Comparison of ENCODE assay signal across 19 cellular contexts in the genomic region with DNA sequence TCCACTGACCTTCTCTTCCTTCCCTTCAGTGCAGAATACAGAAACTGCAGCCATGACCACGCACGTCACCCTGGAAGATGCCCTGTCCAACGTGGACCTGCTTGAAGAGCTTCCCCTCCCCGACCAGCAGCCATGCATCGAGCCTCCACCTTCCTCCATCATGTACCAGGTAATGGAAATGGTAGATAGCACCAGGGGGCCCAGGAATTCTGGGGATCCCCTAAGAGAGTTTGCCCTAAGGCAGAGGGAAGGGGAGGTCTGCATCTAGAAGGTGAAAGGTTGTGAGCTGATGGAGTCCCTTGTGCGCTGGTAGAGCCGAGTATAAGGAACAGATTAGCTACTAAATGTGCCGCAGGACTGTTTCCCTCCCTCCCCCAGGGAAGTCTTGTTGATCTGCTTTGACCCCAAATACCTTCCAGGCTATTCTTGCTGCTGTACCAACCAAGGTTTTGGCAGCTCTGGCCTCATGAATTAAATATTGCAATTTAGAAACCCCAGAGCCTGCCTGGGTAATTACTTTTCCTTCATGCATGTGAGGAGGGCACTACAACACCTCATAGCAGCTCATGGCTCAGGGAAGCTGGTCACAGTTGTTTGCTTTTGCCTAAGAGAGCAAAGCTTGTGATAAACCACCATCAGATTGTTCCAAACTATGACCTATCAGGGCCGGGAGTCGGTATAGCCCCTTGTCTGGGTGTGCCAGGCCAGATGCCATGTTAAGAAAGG. TPM values are rescaled to one million over a fixed set of nuclear protein-coding genes. Genes with fewer than 3 reads are reported as not detected.
DNase-seq lines count a peak whose midpoint lies in the region; TF ChIP-seq lines count a peak whose summit lies in the region.
"Had no signal": no experiment of that assay in that cellular context is flagged by ENCODE, and none has a peak within 500 bp of the region (broad histone marks: within the 10 kb centered on the region; RNA-seq: fewer than 3 reads in every experiment).

No MANE protein-coding gene starts in this region.

- H3K4me3 ChIP-seq in left ventricle myocardium inferior (peak overlapping the region; percentile 16), neutrophil (ENCODE audit: low read depth in 1 of 2, low read length in 1 of 2) (no peak overlapping the region), foreskin fibroblast (ENCODE audit: low read depth in 1 of 2, low read length in 2 of 2) (no peak overlapping the region)
- H3K4me3 ChIP-seq: K562, vagina had no signal

- H3K36me3 ChIP-seq in left ventricle myocardium inferior: no peaks in the 10 kb centered on the region
- H3K36me3 ChIP-seq in neutrophil: peaks cover 56% of the 10 kb centered on the region
- H3K36me3 ChIP-seq: vagina had no signal

- H3K4me1 Mint-ChIP-seq in activated T-helper 2 cell treated with anti-CD3 and anti-CD28 coated beads, Interferon-gamma antibody, Interleukin-2, Interleukin-4, amounts not matched to agents 10 μg/mL and 5 μg/mL and 100 μg/mL, durations not matched to agents 14 hours and 24 hours and 36 hours (ENCODE audit: low read depth): peaks cover 80% of the 10 kb centered on the region

- peaks cover 67% of the 10 kb centered on the region for H3K4me1 ChIP-seq in left ventricle myocardium inferior
- peaks cover 46 to 48% of the 10 kb centered on the region in 2 experiments for H3K4me1 ChIP-seq in neutrophil (ENCODE audit: control insufficient read depth in 1 of 2, insufficient read depth in 1 of 2, low read depth in 1 of 2, low read length in 1 of 2)
- H3K4me1 ChIP-seq: vagina had no signal

- peaks cover 15% of the 10 kb centered on the region for H3K9me3 Mint-ChIP-seq in activated T-helper 2 cell treated with anti-CD3 and anti-CD28 coated beads, Interferon-gamma antibody, Interleukin-2, Interleukin-4, amounts not matched to agents 10 μg/mL and 5 μg/mL and 100 μg/mL, durations not matched to agents 14 hours and 24 hours and 36 hours

- H3K9me3 ChIP-seq in left ventricle myocardium inferior (replicated peaks) (no peaks in the 10 kb centered on the region), neutrophil (no peaks in the 10 kb centered on the region)
- H3K9me3 ChIP-seq: vagina had no signal

- no peaks in the 10 kb centered on the region for H3K27me3 ChIP-seq in left ventricle myocardium inferior (ENCODE audit: low read depth)
- H3K27me3 ChIP-seq in neutrophil: no peaks in the 10 kb centered on the region
- H3K27me3 ChIP-seq: vagina had no signal

- H3K27ac ChIP-seq in left ventricle myocardium inferior (replicated peaks): peak overlapping the region; percentile 87
- peak overlapping the region; percentile 96 for H3K27ac ChIP-seq in neutrophil
- H3K27ac ChIP-seq: vagina, VCaP had no signal

- DNase-seq in DMS79 (lab: John Stamatoyannopoulos, UW) (peak; percentile 74), left ventricle myocardium inferior (no peak), GM19238 (ENCODE audit: insufficient read length, low spot score) (no peak), foreskin fibroblast (no peak), HuH-7.5 (ENCODE audit: low spot score) (no peak)
- no peak for DNase-seq in activated T-helper 2 cell treated with anti-CD3 and anti-CD28 coated beads, Interferon-gamma antibody, Interleukin-2, Interleukin-4, amounts not matched to agents 10 μg/mL and 5 μg/mL and 100 μg/mL, durations not matched to agents 14 hours and 24 hours and 36 hours (ENCODE audit: low spot score)
- DNase-seq: activated CD8-positive, alpha-beta T cell treated with anti-CD3 and anti-CD28 coated beads for 36 hours; amygdala; Calu3; H7; NCI-H2029 treated with DMSO at 0.1 percent for 48 hours; occipital lobe; SHP77 treated with DMSO at 0.1 percent for 48 hours; stimulated activated CD4-positive, alpha-beta T cell treated with anti-CD3 and anti-CD28 coated beads, Interleukin-1b, Interleukin-23, amount 100 ng/mL, for 48 hours; T-helper 17 cell had no signal

- intact Hi-C loops in activated T-helper 2 cell treated with anti-CD3 and anti-CD28 coated beads, Interferon-gamma antibody, Interleukin-2, Interleukin-4, amounts not matched to agents 10 μg/mL and 5 μg/mL and 100 μg/mL, durations not matched to agents 14 hours and 24 hours and 36 hours (cut with micrococcal nuclease): no loop called here
- intact Hi-C loops in left ventricle myocardium inferior (cut with micrococcal nuclease): no loop called here

- H3K27ac Mint-ChIP-seq in activated T-helper 2 cell treated with anti-CD3 and anti-CD28 coated beads, Interferon-gamma antibody, Interleukin-2, Interleukin-4, amounts not matched to agents 10 μg/mL and 5 μg/mL and 100 μg/mL, durations not matched to agents 14 hours and 24 hours and 36 hours: peak overlapping the region; percentile 19

- H3K4me3 Mint-ChIP-seq in activated T-helper 2 cell treated with anti-CD3 and anti-CD28 coated beads, Interferon-gamma antibody, Interleukin-2, Interleukin-4, amounts not matched to agents 10 μg/mL and 5 μg/mL and 100 μg/mL, durations not matched to agents 14 hours and 24 hours and 36 hours (ENCODE audit: low read depth): no peak overlapping the region
- H3K4me3 Mint-ChIP-seq: activated CD8-positive, alpha-beta T cell treated with anti-CD3 and anti-CD28 coated beads for 36 hours; T-helper 17 cell had no signal

- H3K36me3 Mint-ChIP-seq in activated T-helper 2 cell treated with anti-CD3 and anti-CD28 coated beads, Interferon-gamma antibody, Interleukin-2, Interleukin-4, amounts not matched to agents 10 μg/mL and 5 μg/mL and 100 μg/mL, durations not matched to agents 14 hours and 24 hours and 36 hours (ENCODE audit: low read depth): peaks cover 74% of the 10 kb centered on the region

- no peaks in the 10 kb centered on the region for H3K27me3 Mint-ChIP-seq in activated T-helper 2 cell treated with anti-CD3 and anti-CD28 coated beads, Interferon-gamma antibody, Interleukin-2, Interleukin-4, amounts not matched to agents 10 μg/mL and 5 μg/mL and 100 μg/mL, durations not matched to agents 14 hours and 24 hours and 36 hours (ENCODE audit: low read depth)
- H3K27me3 Mint-ChIP-seq: activated CD8-positive, alpha-beta T cell treated with anti-CD3 and anti-CD28 coated beads for 36 hours; T-helper 17 cell had no signal

- TF ChIP-seq CTCF in left ventricle myocardium inferior (IDR thresholded peaks at IDR 0.05; ENCODE audit: borderline replicate concordance): no peak
- no peak for TF ChIP-seq CTCF in neutrophil (IDR thresholded peaks at IDR 0.05)
- TF ChIP-seq CTCF in foreskin fibroblast (IDR thresholded peaks at IDR 0.05; ENCODE audit: low read depth, low read length): no peak

RNA-seq across cellular contexts. Expression of gene CYFIP2, which starts 19.6 kb away (rescaled TPM):
- total RNA-seq in activated T-helper 2 cell treated with anti-CD3 and anti-CD28 coated beads, Interferon-gamma antibody, Interleukin-2, Interleukin-4, amounts not matched to agents 10 μg/mL and 5 μg/mL and 100 μg/mL, durations not matched to agents 14 hours and 24 hours and 36 hours: 171 and 182 TPM in 2 replicates
- 28.2 TPM for total RNA-seq in left ventricle myocardium inferior
